In genomic region chr3:107841864-107842263, GRCh38 we compare ENCODE assay signal across 25 cellular contexts.
"Had no signal": no experiment of that assay in that cellular context is flagged by ENCODE, and none has a peak within 500 bp of the region (broad histone marks: within the 10 kb centered on the region; RNA-seq: fewer than 3 reads in every experiment).

No MANE protein-coding gene starts in this region.

- ATAC-seq: activated CD4-positive, CD25-positive, alpha-beta regulatory T cell treated with anti-CD3 and anti-CD28 coated beads, Interleukin-2, amount 50 U/mL, for 24 hours; activated CD8-positive, alpha-beta T cell treated with anti-CD3 and anti-CD28 coated beads, Interleukin-2, amount 10 ng/mL, durations not matched to agents 7 days and 5 days; body of pancreas; Panc1; SK-N-SH treated with all-trans-retinoic acid at 6 μM for 48 hours had no signal

- H3K36me3 Mint-ChIP-seq: activated naive CD8-positive, alpha-beta T cell treated with anti-CD3 and anti-CD28 coated beads, Interleukin-2, amount 10 ng/mL, durations not matched to agents 7 days and 5 days had no signal

- H3K27me3 Mint-ChIP-seq: central memory CD8-positive, alpha-beta T cell had no signal

- H3K9me3 ChIP-seq: adrenal gland, body of pancreas, SJSA1 had no signal

- H3K9me3 Mint-ChIP-seq: activated naive CD8-positive, alpha-beta T cell treated with anti-CD3 and anti-CD28 coated beads, Interleukin-2, amount 10 ng/mL, durations not matched to agents 7 days and 5 days; central memory CD8-positive, alpha-beta T cell had no signal

- H3K4me3 Mint-ChIP-seq: activated CD8-positive, alpha-beta T cell treated with anti-CD3 and anti-CD28 coated beads, Interleukin-2, amount 10 ng/mL, durations not matched to agents 7 days and 5 days; activated naive CD8-positive, alpha-beta T cell treated with anti-CD3 and anti-CD28 coated beads, Interleukin-2, amount 10 ng/mL, durations not matched to agents 7 days and 5 days; central memory CD8-positive, alpha-beta T cell had no signal

- H3K27ac Mint-ChIP-seq: activated CD8-positive, alpha-beta T cell treated with anti-CD3 and anti-CD28 coated beads, Interleukin-2, amount 10 ng/mL, durations not matched to agents 7 days and 5 days; activated naive CD8-positive, alpha-beta T cell treated with anti-CD3 and anti-CD28 coated beads, Interleukin-2, amount 10 ng/mL, durations not matched to agents 7 days and 5 days had no signal

- DNase-seq: activated CD4-positive, alpha-beta T cell treated with anti-CD3 and anti-CD28 coated beads for 4 hours; activated CD8-positive, alpha-beta memory T cell treated with anti-CD3 and anti-CD28 coated beads, Interleukin-2, amount 50 U/mL, for 48 hours; activated CD8-positive, alpha-beta T cell treated with anti-CD3 and anti-CD28 coated beads, Interleukin-2, amount 10 ng/mL, durations not matched to agents 7 days and 5 days; activated naive CD4-positive, alpha-beta T cell treated with anti-CD3 and anti-CD28 coated beads, Interleukin-2, amount 50 U/mL, for 16 hours; activated naive CD8-positive, alpha-beta T cell treated with anti-CD3 and anti-CD28 coated beads, Interleukin-2, amount 10 ng/mL, durations not matched to agents 7 days and 5 days; activated T-cell treated with anti-CD3 and anti-CD28 coated beads, Interleukin-2, amount 50 U/mL, for 1 hour; adrenal gland; anterior cingulate cortex; body of pancreas; NCI-H1092; NCI-H1417; NCI-H1694 treated with DMSO at 0.1 percent for 48 hours; NCI-H2029 treated with DMSO at 0.1 percent for 48 hours; NCI-H510A treated with DMSO at 0.1 percent for 48 hours; NCI-H69; NK-92 treated with Interleukin-12 subunit alpha and Interleukin-12 subunit beta, amount 100 ng/mL, for 24 hours; OCI-M1; Right ventricle myocardium superior; RPMI8226; SW 1271 had no signal

- H3K4me1 Mint-ChIP-seq: activated naive CD8-positive, alpha-beta T cell treated with anti-CD3 and anti-CD28 coated beads, Interleukin-2, amount 10 ng/mL, durations not matched to agents 7 days and 5 days; central memory CD8-positive, alpha-beta T cell had no signal

- H3K4me1 ChIP-seq: SJSA1 had no signal

- H3K4me3 ChIP-seq: adrenal gland, body of pancreas, SJSA1 had no signal

- H3K36me3 ChIP-seq: adrenal gland, SJSA1 had no signal
